1 cellular context compared by ENCODE assay signal in the genomic region with DNA sequence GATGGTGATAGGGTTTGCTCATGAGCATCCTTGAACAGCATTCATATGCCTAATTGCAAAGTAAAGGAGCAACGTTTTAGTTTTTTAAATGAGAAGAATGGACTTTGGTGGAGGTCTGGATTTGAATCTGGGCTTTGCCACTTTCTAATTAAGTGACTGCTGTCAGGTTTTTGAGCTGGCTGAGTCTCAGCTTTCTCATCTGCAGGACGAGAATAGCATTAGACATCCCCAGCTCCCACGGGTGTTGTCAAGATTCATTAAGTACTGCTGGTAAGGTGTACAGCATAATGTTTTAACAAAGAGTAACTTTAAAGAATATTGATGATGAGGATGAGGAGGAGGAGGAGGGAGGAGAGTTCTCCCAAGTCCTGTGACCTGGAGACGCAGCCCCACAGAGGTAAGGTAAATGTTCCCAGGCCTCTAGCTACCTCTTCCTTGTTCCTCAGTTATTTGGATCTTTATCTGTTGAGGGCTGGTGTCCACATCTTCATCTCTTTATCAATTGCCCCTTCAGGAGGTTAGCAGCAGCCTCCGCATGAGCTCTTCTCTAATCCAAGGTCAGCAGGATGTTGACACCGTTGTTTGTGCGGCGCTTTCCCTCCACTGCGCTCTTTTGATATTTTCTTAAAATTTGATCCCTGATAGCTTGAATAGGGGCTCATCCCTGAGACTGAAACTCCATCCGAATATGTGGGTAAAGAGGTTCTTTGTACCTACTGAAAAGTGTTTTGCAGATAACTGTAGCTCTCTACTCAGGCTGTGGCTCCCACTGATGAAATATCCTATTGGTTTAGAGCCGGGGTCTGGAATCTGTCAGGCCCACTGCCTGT.
TF ChIP-seq lines count a peak whose summit lies in the region.

No MANE protein-coding gene starts in this region.

TF ChIP-seq in K562, 482 proteins besides CTCF, POLR2A, EP300 and RAD21 (continued from another document):
- TF ChIP-seq E2F6 (IDR thresholded peaks at IDR 0.05; ENCODE audit: borderline replicate concordance in 1 of 2, extremely low read depth in 1 of 2, insufficient read depth in 1 of 2, insufficient read length in 1 of 2, low read depth in 1 of 2, low read length in 1 of 2, poor library complexity in 1 of 2, severe bottlenecking in 1 of 2) (peak in 1 of 2 experiments; percentile 18), ZNF197 (CRISPR knock-in tag; IDR thresholded peaks at IDR 0.05; ENCODE audit: low read depth) (0 out of 2 replicates have a peak, but pooled peaks have one; percentile 60), CREB3L1 (IDR thresholded peaks at IDR 0.05; ENCODE audit: borderline replicate concordance, low read depth) (0 out of 2 replicates have a peak, but pooled peaks have one; percentile 45), NFRKB (IDR thresholded peaks at IDR 0.05; ENCODE audit: low read depth) (0 out of 2 replicates have a peak, but pooled peaks have one; percentile 20), NR2C2 (CRISPR knock-in tag; IDR thresholded peaks at IDR 0.05) (no peak), NR2C2 (tag; IDR thresholded peaks at IDR 0.05) (no peak), ASH1L (IDR thresholded peaks at IDR 0.05; ENCODE audit: borderline replicate concordance, low read depth, partially characterized antibody) (peak; percentile 13), SLC30A9 (CRISPR knock-in tag; IDR thresholded peaks at IDR 0.05) (no peak), MBD2 (IDR thresholded peaks at IDR 0.05; ENCODE audit: borderline replicate concordance, low read depth) (0 out of 2 replicates have a peak, but pooled peaks have one; percentile 18), RBM22 (IDR thresholded peaks at IDR 0.05; ENCODE audit: low read depth, low read length, poor library complexity, severe bottlenecking) (no peak), GTF2F1 (IDR thresholded peaks at IDR 0.05; ENCODE audit: low read depth, low read length) (no peak), CHD7 (IDR thresholded peaks at IDR 0.05; ENCODE audit: low read depth, low read length) (no peak), SIN3B (IDR thresholded peaks at IDR 0.05; ENCODE audit: low read depth) (no peak), EHMT2 (IDR thresholded peaks at IDR 0.05) (peak; percentile 36; the same call in 1 of the 2 replicates), ZNF586 (CRISPR knock-in tag; conservative IDR thresholded peaks at IDR 0.05) (0 out of 2 replicates have a peak, but pooled peaks have one; percentile 11), CTBP1 (IDR thresholded peaks at IDR 0.05; ENCODE audit: borderline replicate concordance) (peak; percentile 66; the same call in 1 of the 2 replicates), BRD9 (IDR thresholded peaks at IDR 0.05; ENCODE audit: low read depth, partially characterized antibody) (peak; percentile 67), CXXC5 (CRISPR knock-in tag; IDR thresholded peaks at IDR 0.05) (no peak), ZNF134 (CRISPR knock-in tag; conservative IDR thresholded peaks at IDR 0.05) (0 out of 2 replicates have a peak, but pooled peaks have one; percentile 9)
- TF ChIP-seq, protein P1, sequence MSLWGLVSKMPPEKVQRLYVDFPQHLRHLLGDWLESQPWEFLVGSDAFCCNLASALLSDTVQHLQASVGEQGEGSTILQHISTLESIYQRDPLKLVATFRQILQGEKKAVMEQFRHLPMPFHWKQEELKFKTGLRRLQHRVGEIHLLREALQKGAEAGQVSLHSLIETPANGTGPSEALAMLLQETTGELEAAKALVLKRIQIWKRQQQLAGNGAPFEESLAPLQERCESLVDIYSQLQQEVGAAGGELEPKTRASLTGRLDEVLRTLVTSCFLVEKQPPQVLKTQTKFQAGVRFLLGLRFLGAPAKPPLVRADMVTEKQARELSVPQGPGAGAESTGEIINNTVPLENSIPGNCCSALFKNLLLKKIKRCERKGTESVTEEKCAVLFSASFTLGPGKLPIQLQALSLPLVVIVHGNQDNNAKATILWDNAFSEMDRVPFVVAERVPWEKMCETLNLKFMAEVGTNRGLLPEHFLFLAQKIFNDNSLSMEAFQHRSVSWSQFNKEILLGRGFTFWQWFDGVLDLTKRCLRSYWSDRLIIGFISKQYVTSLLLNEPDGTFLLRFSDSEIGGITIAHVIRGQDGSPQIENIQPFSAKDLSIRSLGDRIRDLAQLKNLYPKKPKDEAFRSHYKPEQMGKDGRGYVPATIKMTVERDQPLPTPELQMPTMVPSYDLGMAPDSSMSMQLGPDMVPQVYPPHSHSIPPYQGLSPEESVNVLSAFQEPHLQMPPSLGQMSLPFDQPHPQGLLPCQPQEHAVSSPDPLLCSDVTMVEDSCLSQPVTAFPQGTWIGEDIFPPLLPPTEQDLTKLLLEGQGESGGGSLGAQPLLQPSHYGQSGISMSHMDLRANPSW (CRISPR knock-in tag; IDR thresholded peaks at IDR 0.05), result no peak
- TF ChIP-seq, protein P2, sequence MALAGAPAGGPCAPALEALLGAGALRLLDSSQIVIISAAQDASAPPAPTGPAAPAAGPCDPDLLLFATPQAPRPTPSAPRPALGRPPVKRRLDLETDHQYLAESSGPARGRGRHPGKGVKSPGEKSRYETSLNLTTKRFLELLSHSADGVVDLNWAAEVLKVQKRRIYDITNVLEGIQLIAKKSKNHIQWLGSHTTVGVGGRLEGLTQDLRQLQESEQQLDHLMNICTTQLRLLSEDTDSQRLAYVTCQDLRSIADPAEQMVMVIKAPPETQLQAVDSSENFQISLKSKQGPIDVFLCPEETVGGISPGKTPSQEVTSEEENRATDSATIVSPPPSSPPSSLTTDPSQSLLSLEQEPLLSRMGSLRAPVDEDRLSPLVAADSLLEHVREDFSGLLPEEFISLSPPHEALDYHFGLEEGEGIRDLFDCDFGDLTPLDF (CRISPR knock-in tag; IDR thresholded peaks at IDR 0.05), result no peak
- TF ChIP-seq, protein P3, sequence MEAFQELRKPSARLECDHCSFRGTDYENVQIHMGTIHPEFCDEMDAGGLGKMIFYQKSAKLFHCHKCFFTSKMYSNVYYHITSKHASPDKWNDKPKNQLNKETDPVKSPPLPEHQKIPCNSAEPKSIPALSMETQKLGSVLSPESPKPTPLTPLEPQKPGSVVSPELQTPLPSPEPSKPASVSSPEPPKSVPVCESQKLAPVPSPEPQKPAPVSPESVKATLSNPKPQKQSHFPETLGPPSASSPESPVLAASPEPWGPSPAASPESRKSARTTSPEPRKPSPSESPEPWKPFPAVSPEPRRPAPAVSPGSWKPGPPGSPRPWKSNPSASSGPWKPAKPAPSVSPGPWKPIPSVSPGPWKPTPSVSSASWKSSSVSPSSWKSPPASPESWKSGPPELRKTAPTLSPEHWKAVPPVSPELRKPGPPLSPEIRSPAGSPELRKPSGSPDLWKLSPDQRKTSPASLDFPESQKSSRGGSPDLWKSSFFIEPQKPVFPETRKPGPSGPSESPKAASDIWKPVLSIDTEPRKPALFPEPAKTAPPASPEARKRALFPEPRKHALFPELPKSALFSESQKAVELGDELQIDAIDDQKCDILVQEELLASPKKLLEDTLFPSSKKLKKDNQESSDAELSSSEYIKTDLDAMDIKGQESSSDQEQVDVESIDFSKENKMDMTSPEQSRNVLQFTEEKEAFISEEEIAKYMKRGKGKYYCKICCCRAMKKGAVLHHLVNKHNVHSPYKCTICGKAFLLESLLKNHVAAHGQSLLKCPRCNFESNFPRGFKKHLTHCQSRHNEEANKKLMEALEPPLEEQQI (IDR thresholded peaks at IDR 0.05), result no peak
- TF ChIP-seq, protein P4, sequence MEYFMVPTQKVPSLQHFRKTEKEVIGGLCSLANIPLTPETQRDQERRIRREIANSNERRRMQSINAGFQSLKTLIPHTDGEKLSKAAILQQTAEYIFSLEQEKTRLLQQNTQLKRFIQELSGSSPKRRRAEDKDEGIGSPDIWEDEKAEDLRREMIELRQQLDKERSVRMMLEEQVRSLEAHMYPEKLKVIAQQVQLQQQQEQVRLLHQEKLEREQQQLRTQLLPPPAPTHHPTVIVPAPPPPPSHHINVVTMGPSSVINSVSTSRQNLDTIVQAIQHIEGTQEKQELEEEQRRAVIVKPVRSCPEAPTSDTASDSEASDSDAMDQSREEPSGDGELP (CRISPR knock-in tag; IDR thresholded peaks at IDR 0.05; ENCODE audit: borderline replicate concordance), result no peak
